Comparison of ENCODE assay signal across 16 cellular contexts in genomic region chr5:14025566-14026276, GRCh38.
"Had no signal": no experiment of that assay in that cellular context is flagged by ENCODE, and none has a peak within 500 bp of the region (broad histone marks: within the 10 kb centered on the region; RNA-seq: fewer than 3 reads in every experiment).

No MANE protein-coding gene starts in this region.

- ATAC-seq: activated CD8-positive, alpha-beta T cell treated with anti-CD3 and anti-CD28 coated beads, Interleukin-2, amount 10 ng/mL, durations not matched to agents 7 days and 5 days; naive thymus-derived CD4-positive, alpha-beta T cell; right cardiac atrium; T-cell; WTC11 had no signal

- H3K4me1 Mint-ChIP-seq: naive thymus-derived CD4-positive, alpha-beta T cell; T-cell; WTC11 had no signal

- H3K4me3 ChIP-seq: ascending aorta, cardiac muscle cell, smooth muscle cell, vagina had no signal

- H3K36me3 Mint-ChIP-seq: naive thymus-derived CD4-positive, alpha-beta T cell; T-cell; WTC11 had no signal

- H3K27me3 ChIP-seq: ascending aorta, cardiac muscle cell, vagina had no signal

- H3K27ac ChIP-seq: ascending aorta, cardiac muscle cell, neutrophil, vagina had no signal

- H3K9me3 ChIP-seq: ascending aorta, neutrophil, vagina had no signal

- H3K4me1 ChIP-seq: ascending aorta, vagina had no signal

- H3K36me3 ChIP-seq: ascending aorta, cardiac muscle cell, neutrophil, vagina had no signal

- H3K4me3 Mint-ChIP-seq: activated CD8-positive, alpha-beta T cell treated with anti-CD3 and anti-CD28 coated beads, Interleukin-2, amount 10 ng/mL, durations not matched to agents 7 days and 5 days; naive thymus-derived CD4-positive, alpha-beta T cell; T-cell; WTC11 had no signal

- H3K27ac Mint-ChIP-seq: activated CD8-positive, alpha-beta T cell treated with anti-CD3 and anti-CD28 coated beads, Interleukin-2, amount 10 ng/mL, durations not matched to agents 7 days and 5 days; naive thymus-derived CD4-positive, alpha-beta T cell; T-cell; WTC11 had no signal

- DNase-seq: activated CD4-positive, alpha-beta T cell treated with anti-CD3 and anti-CD28 coated beads for 48 hours; activated CD8-positive, alpha-beta memory T cell treated with anti-CD3 and anti-CD28 coated beads, Interleukin-2, amount 50 U/mL, for 48 hours; activated CD8-positive, alpha-beta T cell treated with anti-CD3 and anti-CD28 coated beads, Interleukin-2, amount 10 ng/mL, durations not matched to agents 7 days and 5 days; activated naive CD4-positive, alpha-beta T cell; hypothalamus; naive thymus-derived CD4-positive, alpha-beta T cell; right cardiac atrium; T-cell had no signal

- FAIRE-seq: colon, endothelial cell of umbilical vein had no signal
